Comparison of ENCODE assay signal across 25 cellular contexts in genomic region chr7:129688503-129689222, GRCh38.
A peak's percentile ranks its signal among the peaks of the same experiment; 100 is the strongest.
DNase-seq lines count a peak whose midpoint lies in the region; ATAC-seq and TF ChIP-seq lines count a peak whose summit lies in the region.
"Had no signal": no experiment of that assay in that cellular context is flagged by ENCODE, and none has a peak within 500 bp of the region (broad histone marks: within the 10 kb centered on the region; RNA-seq: fewer than 3 reads in every experiment).

No MANE protein-coding gene starts in this region.

- no peak overlapping the region for H2BK12ac ChIP-seq in H9 (ENCODE audit: insufficient read length, low read depth, low read length)

- no peak overlapping the region for H3K18ac ChIP-seq in H9 (ENCODE audit: insufficient read length, low read depth, low read length)

- H3K4me3 Mint-ChIP-seq in H9 = no peak overlapping the region
- no peak overlapping the region for H3K4me3 Mint-ChIP-seq in CD8-positive, alpha-beta memory T cell
- H3K4me3 Mint-ChIP-seq: CD4-positive, alpha-beta memory T cell; HFFc6 had no signal

- no peak overlapping the region for H3T11ph ChIP-seq in H9 (ENCODE audit: low read length)

- no peak overlapping the region for H4K91ac ChIP-seq in H9 (ENCODE audit: insufficient read length, low read depth, low read length)

- no peak overlapping the region for H3K4me2 ChIP-seq in H9 (ENCODE audit: insufficient read depth, insufficient read length, low read length)
- H3K4me2 ChIP-seq: BLaER1 treated with 17β-estradiol and CSF1 and Interleukin-3, amounts not matched to agents 10 nM and 100 nM had no signal

- H3K23me2 ChIP-seq in H9 (ENCODE audit: insufficient read length, low read depth, low read length, poor library complexity, severe bottlenecking) = no peaks in the 10 kb centered on the region

- no CpG with 5 or more reads among the region's 5 CpGs for WGBS in H9 (ENCODE audit: extremely low coverage, insufficient read length, low lambda C conversion rate)
- WGBS in psoas muscle, 3 donors = 55 to 63% (median 61%) methylated on average over 5 of the region's 5 CpGs

- CTCF ChIA-PET in CD8-positive, alpha-beta memory T cell (lab: Charles Lee) = no interaction called here

- no peak overlapping the region for H3K14ac ChIP-seq in H9 (ENCODE audit: insufficient read depth, low read length)

- no peaks in the 10 kb centered on the region for H3K27me3 ChIP-seq in H9 (ENCODE audit: insufficient read depth, low read length)
- H3K27me3 ChIP-seq in psoas muscle (ENCODE audit: insufficient read depth in 3 of 3, low read length in 2 of 3) = no peaks in the 10 kb centered on the region
- H3K27me3 ChIP-seq in CD8-positive, alpha-beta memory T cell (ENCODE audit: insufficient read depth, low read length, poor library complexity, severe bottlenecking) = no peaks in the 10 kb centered on the region
- H3K27me3 ChIP-seq: BLaER1 treated with 17β-estradiol and CSF1 and Interleukin-3, amounts not matched to agents 10 nM and 100 nM had no signal

- peak overlapping the region in 2 of 3 experiments; percentile 53 to 65; a peak in 2 of 7 replicates for H3K27ac Mint-ChIP-seq in H9
- peak overlapping the region in 3 of 8 donors; percentile 19 to 70 (median 48) for H3K27ac Mint-ChIP-seq in CD8-positive, alpha-beta memory T cell

- no peak overlapping the region for H2AFZ ChIP-seq in H9 (ENCODE audit: low read length)
- H2AFZ ChIP-seq: GM23248 had no signal

- DNase-seq in H9 (no peak), amniotic epithelial cell (ENCODE audit: low read depth) (peak; percentile 33), fibroblast of pulmonary artery (ENCODE audit: low read depth) (peak; percentile 38), psoas muscle (no peak), NCI-H526 treated with DMSO at 0.1 percent for 48 hours (lab: John Stamatoyannopoulos, UW) (no peak), NCI-H446 treated with DMSO at 0.1 percent for 48 hours (lab: John Stamatoyannopoulos, UW) (no peak)
- no peak for DNase-seq in CD8-positive, alpha-beta memory T cell
- DNase-seq: AML-193; Caco-2; CD4-positive, alpha-beta memory T cell; GM23248; HFFc6; Karpas-422; MV-4-11; NCI-H1105; NCI-H1436 treated with DMSO at 0.1 percent for 48 hours; NCI-H187 treated with DMSO at 0.1 percent for 48 hours; NCI-H446; NCI-H526; SHP77 treated with DMSO at 0.1 percent for 48 hours had no signal

- H3K4me1 ChIP-seq in H9 (ENCODE audit: insufficient read depth, low read length) = no peaks in the 10 kb centered on the region
- H3K4me1 ChIP-seq in psoas muscle = peaks cover 3% of the 10 kb centered on the region
- no peaks in the 10 kb centered on the region for H3K4me1 ChIP-seq in CD8-positive, alpha-beta memory T cell (ENCODE audit: insufficient read depth, low read length)
- H3K4me1 ChIP-seq: BLaER1 treated with 17β-estradiol and CSF1 and Interleukin-3, amounts not matched to agents 10 nM and 100 nM; Caco-2 had no signal

- H2AK5ac ChIP-seq in H9 (ENCODE audit: insufficient read length, low read length) = no peak overlapping the region

- no peak overlapping the region for H2BK5ac ChIP-seq in H9 (ENCODE audit: insufficient read length, low read length)

- H4K8ac ChIP-seq in H9 (replicated peaks; ENCODE audit: insufficient read length, low read depth, low read length) = no peak overlapping the region

- no peak overlapping the region for H3K9ac ChIP-seq in H9 (ENCODE audit: extremely low read depth, insufficient read length, low read length)
- H3K9ac ChIP-seq: BLaER1 treated with 17β-estradiol and CSF1 and Interleukin-3, amounts not matched to agents 10 nM and 100 nM; GM23248 had no signal

- no peak overlapping the region for H3K56ac ChIP-seq in H9 (ENCODE audit: insufficient read length, low read depth, low read length)

- H3K79me2 ChIP-seq in H9 (ENCODE audit: insufficient read depth, low read length) = no peaks in the 10 kb centered on the region

- TF ChIP-seq CTCF in H9 (conservative IDR thresholded peaks at IDR 0.05) = no peak
- no peak for TF ChIP-seq CTCF in fibroblast of pulmonary artery (IDR thresholded peaks at IDR 0.05; ENCODE audit: low read length, missing control alignments)
- TF ChIP-seq CTCF in psoas muscle (IDR thresholded peaks at IDR 0.05) = no peak

- H3K27me3 Mint-ChIP-seq in H9 (ENCODE audit: low read depth) = no peaks in the 10 kb centered on the region
- H3K27me3 Mint-ChIP-seq in CD8-positive, alpha-beta memory T cell = no peaks in the 10 kb centered on the region
- H3K27me3 Mint-ChIP-seq: CD4-positive, alpha-beta memory T cell had no signal

- H3K36me3 ChIP-seq in psoas muscle (ENCODE audit: insufficient read depth in 1 of 2, low read depth in 1 of 2) = peaks cover 5 to 33% of the 10 kb centered on the region in 2 donors
- H3K36me3 ChIP-seq in CD8-positive, alpha-beta memory T cell (ENCODE audit: insufficient read depth, low read length) = peaks cover 10% of the 10 kb centered on the region

- H3K4me3 ChIP-seq in fibroblast of pulmonary artery (replicated peaks; ENCODE audit: low read depth, low read length) = no peak overlapping the region
- no peak overlapping the region for H3K4me3 ChIP-seq in psoas muscle
- H3K4me3 ChIP-seq in CD8-positive, alpha-beta memory T cell (ENCODE audit: low read length) = no peak overlapping the region
- H3K4me3 ChIP-seq: BLaER1 treated with 17β-estradiol and CSF1 and Interleukin-3, amounts not matched to agents 10 nM and 100 nM; GM23248; HAP-1; SK-N-MC had no signal

- H3K79me1 ChIP-seq in H9 (ENCODE audit: insufficient read depth, low read depth, low read length, poor library complexity, severe bottlenecking) = no peaks in the 10 kb centered on the region

- no peak overlapping the region for H2BK15ac ChIP-seq in H9 (ENCODE audit: low read depth, low read length)

- no peak overlapping the region for H2BK20ac ChIP-seq in H9 (ENCODE audit: low read depth, low read length, poor library complexity, severe bottlenecking)

- H3K23ac ChIP-seq in H9 (ENCODE audit: insufficient read length, low read depth, low read length) = no peak overlapping the region

- intact Hi-C loops in psoas muscle (cut with DNase I) = no loop called here

- H3K4ac ChIP-seq in H9 (ENCODE audit: low read depth, low read length) = no peak overlapping the region

- no peak overlapping the region for H3K27ac ChIP-seq in H9 (ENCODE audit: insufficient read length, low read depth, low read length)
- H3K27ac ChIP-seq in psoas muscle = no peak overlapping the region
- no peak overlapping the region for H3K27ac ChIP-seq in CD8-positive, alpha-beta memory T cell (ENCODE audit: low read depth, low read length)
- H3K27ac ChIP-seq: BLaER1 treated with 17β-estradiol and CSF1 and Interleukin-3, amounts not matched to agents 10 nM and 100 nM; GM23248; RWPE1; SK-N-MC had no signal

- H4K20me1 ChIP-seq in H9 (ENCODE audit: control insufficient read depth, insufficient read depth, insufficient read length) = no peaks in the 10 kb centered on the region

- peaks cover 12 to 13% of the 10 kb centered on the region in 2 experiments for H3K4me1 Mint-ChIP-seq in H9
- peaks cover 8 to 27% (median 11%) of the 10 kb centered on the region in 3 donors for H3K4me1 Mint-ChIP-seq in CD8-positive, alpha-beta memory T cell

- peak in 3 of 4 donors; percentile 34 to 59 (median 35) for ATAC-seq in psoas muscle
- ATAC-seq: Panc1 had no signal

- POLR2A ChIA-PET in CD8-positive, alpha-beta memory T cell (lab: Charles Lee) = no interaction called here

- no peaks in the 10 kb centered on the region for H3K9me3 Mint-ChIP-seq in H9
- H3K9me3 Mint-ChIP-seq in CD8-positive, alpha-beta memory T cell = no peaks in the 10 kb centered on the region
- H3K9me3 Mint-ChIP-seq: CD4-positive, alpha-beta memory T cell; HFFc6 had no signal

- H3K9me3 ChIP-seq in H9 (ENCODE audit: control insufficient read depth, low read depth, low read length) (no peaks in the 10 kb centered on the region), psoas muscle (no peaks in the 10 kb centered on the region)
- H3K9me3 ChIP-seq in CD8-positive, alpha-beta memory T cell (ENCODE audit: low read length) = no peaks in the 10 kb centered on the region
- H3K9me3 ChIP-seq: BLaER1 treated with 17β-estradiol and CSF1 and Interleukin-3, amounts not matched to agents 10 nM and 100 nM; Caco-2; HAP-1 had no signal

- no peak overlapping the region for H2BK120ac ChIP-seq in H9 (ENCODE audit: low read depth, low read length, poor library complexity, severe bottlenecking)

- H3K36me3 Mint-ChIP-seq in H9 (ENCODE audit: insufficient read depth in 1 of 3, low read depth in 3 of 3) = peaks cover 11 to 33% (median 25%) of the 10 kb centered on the region in 3 experiments; a peak in 6 of 7 replicates
- H3K36me3 Mint-ChIP-seq in CD8-positive, alpha-beta memory T cell = peaks cover 10 to 64% (median 17%) of the 10 kb centered on the region in 3 donors

- H4K5ac ChIP-seq in H9 (ENCODE audit: insufficient read length, low read depth, low read length) = no peak overlapping the region

Comparison
In these comparisons a context has a peak if more than half of its experiments do, and no peak if none do; other contexts are left out.
1. DNase-seq: peak in amniotic epithelial cell (single experiment) and fibroblast of pulmonary artery (single experiment); none in H9 (single experiment), psoas muscle (0 of 2), NCI-H526 treated with DMSO at 0.1 percent for 48 hours (single experiment), NCI-H446 treated with DMSO at 0.1 percent for 48 hours (single experiment) and CD8-positive, alpha-beta memory T cell (0 of 5).